In the genomic region with DNA sequence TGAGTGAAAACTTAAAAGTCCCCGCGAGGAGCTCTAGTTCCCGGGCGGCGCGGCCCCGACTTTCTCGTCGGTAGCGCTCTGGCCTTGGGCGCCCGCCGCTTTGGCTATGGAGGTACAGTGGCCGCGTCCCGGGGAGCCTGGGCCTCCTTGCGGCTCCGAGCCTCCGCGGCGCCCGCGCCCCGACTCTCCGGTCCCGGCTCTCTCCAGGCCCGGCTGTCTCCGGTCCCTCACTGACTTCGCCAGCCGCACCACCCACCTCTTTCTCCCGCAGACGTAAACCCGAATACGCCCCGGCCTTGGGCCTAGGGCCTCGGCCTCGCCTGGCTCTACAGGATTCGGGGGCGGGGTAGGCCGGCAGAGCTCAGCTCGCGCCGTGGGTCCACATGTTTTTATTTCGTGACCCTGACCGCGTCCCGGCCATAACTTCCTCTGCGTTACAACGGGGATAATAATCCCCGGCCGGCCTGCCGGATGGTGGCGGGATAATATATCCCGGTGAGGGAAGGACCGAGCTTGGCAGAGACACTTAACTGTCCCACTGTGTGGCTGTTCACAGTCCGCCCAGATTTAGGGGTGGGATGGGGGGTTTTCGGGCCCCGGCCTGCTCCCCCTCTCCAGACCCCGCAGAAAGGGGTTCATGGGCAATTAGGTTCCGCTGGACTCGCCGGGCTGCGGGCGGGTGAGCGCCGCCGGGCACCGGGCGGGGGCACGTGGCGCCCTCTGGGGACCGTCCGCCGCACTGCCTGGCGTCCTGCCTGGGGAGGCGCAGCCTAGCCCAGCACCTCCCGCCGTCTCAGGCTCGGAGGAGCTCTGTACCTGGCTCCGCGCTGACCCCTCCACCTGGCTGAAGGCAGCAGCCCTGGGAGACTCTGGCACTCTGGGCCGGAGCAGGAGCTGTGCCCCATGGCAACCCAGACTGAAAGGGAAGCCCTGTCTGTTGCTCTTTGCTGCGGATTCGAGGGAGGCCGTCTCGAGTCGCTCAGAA, we compare ENCODE assay signal across 9 cellular contexts. TPM values are rescaled to one million over a fixed set of nuclear protein-coding genes. Genes with fewer than 3 reads are reported as not detected.
A peak's percentile ranks its signal among the peaks of the same experiment; 100 is the strongest.
DNase-seq lines count a peak whose midpoint lies in the region; ATAC-seq, FAIRE-seq and TF ChIP-seq lines count a peak whose summit lies in the region.
"Had no signal": no experiment of that assay in that cellular context is flagged by ENCODE, and none has a peak within 500 bp of the region (broad histone marks: within the 10 kb centered on the region; RNA-seq: fewer than 3 reads in every experiment).

No MANE protein-coding gene starts in this region.

- no peak overlapping the region for H4K8ac ChIP-seq in mesendoderm (ENCODE audit: low read depth, low read length)

- H2BK120ac ChIP-seq in mesendoderm (ENCODE audit: low read depth, low read length): no peak overlapping the region

- H2BK5ac ChIP-seq in mesendoderm (ENCODE audit: low read length): no peak overlapping the region

- H3K9ac ChIP-seq in mesendoderm (ENCODE audit: low read length): peak overlapping the region; percentile 50

- no peak overlapping the region for H3K23ac ChIP-seq in mesendoderm (ENCODE audit: low read length)

- peak overlapping the region; percentile 73 for H3K56ac ChIP-seq in mesendoderm (ENCODE audit: low read length)

- H3K9me3 ChIP-seq in BE2C: no peaks in the 10 kb centered on the region

- peaks cover 0 to 55% (median 11%) of the 10 kb centered on the region in 6 donors for H3K9me3 Mint-ChIP-seq in immature natural killer cell

- peaks cover 0 to 6% (median under 1%) of the 10 kb centered on the region in 3 donors for H3K36me3 Mint-ChIP-seq in immature natural killer cell

- H3K79me1 ChIP-seq in mesendoderm (ENCODE audit: low read length): no peaks in the 10 kb centered on the region

- in situ Hi-C loops in KBM-7 (cut with MboI; ENCODE audit: low pct_unique_long_range_greater_than_20kb, low sequenced_read_pairs): no loop called here

- H3K4me2 ChIP-seq in mesendoderm (ENCODE audit: low read length): peak overlapping the region; percentile 90

- no peak overlapping the region for H4K5ac ChIP-seq in mesendoderm (ENCODE audit: low read length)

- H3K4ac ChIP-seq in mesendoderm (ENCODE audit: low read depth, low read length): no peak overlapping the region

- H3K18ac ChIP-seq in mesendoderm (ENCODE audit: low read length): no peak overlapping the region

- H3K4me1 Mint-ChIP-seq in immature natural killer cell: no peaks in the 10 kb centered on the region

- H3K79me2 ChIP-seq in mesendoderm (ENCODE audit: control insufficient read depth, insufficient read depth, low read length): no peaks in the 10 kb centered on the region

- H3K4me1 ChIP-seq in BE2C: no peaks in the 10 kb centered on the region
- no peaks in the 10 kb centered on the region for H3K4me1 ChIP-seq in mesendoderm (ENCODE audit: control insufficient read depth, low read depth, low read length)

- no peak overlapping the region for H3K27ac ChIP-seq in mesendoderm (ENCODE audit: low read depth, low read length)
- H3K27ac ChIP-seq: epithelial cell of prostate had no signal

- H2BK15ac ChIP-seq in mesendoderm (replicated peaks; ENCODE audit: low read depth): no peak overlapping the region

- peak overlapping the region; percentile 58 for H3K4me3 ChIP-seq in BE2C (ENCODE audit: low read depth, low read length)
- H3K4me3 ChIP-seq in mesendoderm (ENCODE audit: low read length): no peak overlapping the region

- DNase-seq in BE2C (peak; percentile 59), KBM-7 (peak; percentile 18), ecto neural progenitor cell (ENCODE audit: low spot score) (peak; percentile 84), mesendoderm (peak; percentile 79), DMS114 treated with DMSO at 0.1 percent for 48 hours (lab: John Stamatoyannopoulos, UW; ENCODE audit: unreplicated experiment) (no peak), immature natural killer cell (no peak), GM12892 (ENCODE audit: insufficient read length) (no peak)

- ATAC-seq in GM19452 (IDR thresholded peaks at IDR 0.05; ENCODE audit: unreplicated experiment): peak; percentile 71

- H2AK5ac ChIP-seq in mesendoderm (ENCODE audit: low read length): no peak overlapping the region

- peak overlapping the region in 1 of 5 donors; percentile 10 for H3K4me3 Mint-ChIP-seq in immature natural killer cell

- no peak for FAIRE-seq in GM12892 (lab: Jason Lieb, UNC)

- TF ChIP-seq CTCF in BE2C (IDR thresholded peaks at IDR 0.05; ENCODE audit: low read depth, low read length): peak; percentile 60

- H3K27me3 ChIP-seq in BE2C (peaks cover 81% of the 10 kb centered on the region), mesendoderm (ENCODE audit: insufficient read depth, low read length, poor library complexity) (peaks cover 30% of the 10 kb centered on the region)

- no peak for TF ChIP-seq POLR2A in GM12892 (IDR thresholded peaks at IDR 0.05; ENCODE audit: low read depth, low read length)

- peaks cover 20 to 27% (median 25%) of the 10 kb centered on the region in 3 donors for H3K27me3 Mint-ChIP-seq in immature natural killer cell (ENCODE audit: low read depth in 3 of 3)

- no peak overlapping the region for H3K27ac Mint-ChIP-seq in immature natural killer cell

- WGBS in mesendoderm (ENCODE audit: extremely low coverage, insufficient coverage, low lambda C conversion rate): no CpG with 5 or more reads among the region's 87 CpGs

- H3K36me3 ChIP-seq in BE2C (no peaks in the 10 kb centered on the region), mesendoderm (ENCODE audit: control insufficient read depth, insufficient read depth, low read length) (no peaks in the 10 kb centered on the region)

RNA-seq across cellular contexts. Expression of a gene that starts 10.1 kb away (rescaled TPM):
- polyA plus RNA-seq in BE2C (2012; ENCODE audit: insufficient read depth, insufficient read length, low read depth): 0.22 TPM
- polyA plus RNA-seq in mesendoderm (2013, experiment 1 of 2): 0.08 TPM
- polyA plus RNA-seq in mesendoderm (2013, experiment 2 of 2): 0.01 TPM
- not detected for polyA plus RNA-seq in immature natural killer cell
- not detected for polyA plus RNA-seq in GM12892 (2012; ENCODE audit: missing spikeins)

Comparison
In these comparisons a context has a peak if more than half of its experiments do, and no peak if none do; other contexts are left out.
1. DNase-seq: peak in BE2C (single experiment), KBM-7 (single experiment), ecto neural progenitor cell (single experiment) and mesendoderm (single experiment); none in DMS114 treated with DMSO at 0.1 percent for 48 hours (single experiment), immature natural killer cell (0 of 3) and GM12892 (single experiment).